Comparison of ENCODE assay signal across 8 cellular contexts in the genomic region with DNA sequence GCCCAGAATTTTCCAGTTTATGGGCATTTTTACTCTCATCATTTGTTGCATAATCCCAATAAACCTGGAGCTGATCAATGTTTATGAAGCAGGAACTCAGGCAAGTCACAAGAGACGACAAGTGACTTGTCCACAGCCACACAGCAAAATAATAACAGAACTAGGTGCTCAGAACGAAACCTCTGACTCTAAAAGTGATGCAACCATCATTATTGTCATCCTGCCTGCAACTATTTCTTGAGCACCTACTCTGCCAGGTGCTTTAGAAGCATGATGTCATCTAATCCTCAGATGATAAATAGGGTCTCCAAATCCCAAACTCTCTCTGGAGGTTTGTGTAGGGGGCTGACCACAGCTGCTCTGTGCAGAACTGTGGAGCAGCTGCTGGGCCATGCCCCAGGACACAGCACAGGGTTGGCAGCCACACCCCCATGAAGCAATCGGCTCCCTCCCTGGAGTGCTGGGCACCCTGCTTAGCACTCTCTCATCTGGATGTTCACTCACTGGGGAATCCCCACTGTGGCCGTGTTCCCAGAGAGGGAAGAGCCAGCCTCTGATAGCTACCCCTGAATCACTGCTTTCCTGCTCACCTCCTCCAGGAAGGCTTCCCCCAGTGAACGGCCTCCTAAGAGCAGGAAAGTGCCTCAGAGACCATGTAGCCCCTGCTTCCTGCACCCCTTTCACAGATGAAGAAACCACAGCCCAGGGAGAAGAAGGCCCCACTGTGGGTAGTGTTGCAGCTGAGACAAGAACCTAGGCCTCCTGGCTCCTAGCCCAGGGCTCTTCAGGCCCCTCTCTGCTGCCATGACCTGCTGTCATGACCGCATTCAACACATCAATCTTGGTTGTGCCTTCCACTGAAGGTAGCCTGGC. TPM values are rescaled to one million over a fixed set of nuclear protein-coding genes. Genes with fewer than 3 reads are reported as not detected.
A peak's percentile ranks its signal among the peaks of the same experiment; 100 is the strongest.
DNase-seq lines count a peak whose midpoint lies in the region; ATAC-seq and TF ChIP-seq lines count a peak whose summit lies in the region.

No MANE protein-coding gene starts in this region.

- H3K9me3 Mint-ChIP-seq in type B pancreatic cell (no peaks in the 10 kb centered on the region), neural progenitor cell (no peaks in the 10 kb centered on the region)

- no peaks in the 10 kb centered on the region for H3K36me3 ChIP-seq in PC-3 (ENCODE audit: low read depth, low read length)
- no peaks in the 10 kb centered on the region for H3K36me3 ChIP-seq in neural progenitor cell
- H3K36me3 ChIP-seq in BE2C, result no peaks in the 10 kb centered on the region

- H3K36me3 Mint-ChIP-seq in type B pancreatic cell, result no peaks in the 10 kb centered on the region
- H3K36me3 Mint-ChIP-seq in neural progenitor cell, result no peaks in the 10 kb centered on the region

- H3K4me1 ChIP-seq in PC-3 (ENCODE audit: insufficient read depth, low read length) (peaks cover 65% of the 10 kb centered on the region), neural progenitor cell (no peaks in the 10 kb centered on the region), BE2C (no peaks in the 10 kb centered on the region)

- intact Hi-C loops in PC-3 (cut with micrococcal nuclease), result loop anchor here (10.0 kb wide), 1 partner anchor 394 kb away; a partner anchor contains a TSS

- peak overlapping the region; percentile 82 for H3K27ac Mint-ChIP-seq in type B pancreatic cell
- no peak overlapping the region for H3K27ac Mint-ChIP-seq in neural progenitor cell

- CTCF ChIA-PET in PC-3 (lab: Charles Lee), result no interaction called here

- H3K4me1 Mint-ChIP-seq in type B pancreatic cell (ENCODE audit: unreplicated experiment) (peaks cover 9% of the 10 kb centered on the region), neural progenitor cell (peaks cover 19% of the 10 kb centered on the region)

- no peaks in the 10 kb centered on the region for H3K27me3 ChIP-seq in PC-3 (ENCODE audit: low read length)
- H3K27me3 ChIP-seq in neural progenitor cell, result peaks cover 27% of the 10 kb centered on the region
- H3K27me3 ChIP-seq in BE2C, result no peaks in the 10 kb centered on the region

- H3F3A ChIP-seq in PC-3 (ENCODE audit: low read length, unreplicated experiment), result peaks cover 8% of the 10 kb centered on the region
- no peaks in the 10 kb centered on the region for H3F3A ChIP-seq in neural progenitor cell (ENCODE audit: low read depth)

- peak; percentile 33 for DNase-seq in AG10803 (ENCODE audit: low read depth)
- DNase-seq in PC-3, result no peak
- peak; percentile 49 for DNase-seq in fibroblast of mammary gland (ENCODE audit: low read depth)
- DNase-seq in type B pancreatic cell (ENCODE audit: extremely low spot score, unreplicated experiment), result no peak
- DNase-seq in neural progenitor cell (ENCODE audit: low spot score), result no peak
- DNase-seq in LoVo (ENCODE audit: low spot score), result no peak
- DNase-seq in BE2C, result no peak

- peaks cover 17% of the 10 kb centered on the region for H3K27me3 Mint-ChIP-seq in type B pancreatic cell
- H3K27me3 Mint-ChIP-seq in neural progenitor cell (ENCODE audit: insufficient read depth, low read depth), result peaks cover 3% of the 10 kb centered on the region

- H4K20me1 ChIP-seq in PC-3 (ENCODE audit: low read length) (no peaks in the 10 kb centered on the region), neural progenitor cell (ENCODE audit: low read depth) (no peaks in the 10 kb centered on the region)

- peak; percentile 35 for ATAC-seq in GM19395 (IDR thresholded peaks at IDR 0.05; ENCODE audit: unreplicated experiment)
- no peak for ATAC-seq in PC-3

- peak overlapping the region; percentile 87 for H3K4me2 ChIP-seq in PC-3 (ENCODE audit: low read length)
- H3K4me2 ChIP-seq in neural progenitor cell, result no peak overlapping the region

- no peaks in the 10 kb centered on the region for H3K9me2 ChIP-seq in PC-3 (replicated peaks; ENCODE audit: low read length)

- BruUV-seq in PC-3 (replicated peaks; lab: Mats Ljungman, UMichigan), result no TSS peak

- no peak overlapping the region for H3K4me3 ChIP-seq in AG10803 (ENCODE audit: low read length)
- H3K4me3 ChIP-seq in PC-3 (ENCODE audit: low read length), result peak overlapping the region; percentile 74
- H3K4me3 ChIP-seq in fibroblast of mammary gland (ENCODE audit: control insufficient read depth, low read depth, low read length), result no peak overlapping the region
- no peak overlapping the region for H3K4me3 ChIP-seq in neural progenitor cell
- H3K4me3 ChIP-seq in BE2C (ENCODE audit: low read depth, low read length), result no peak overlapping the region

- H3K27ac ChIP-seq in PC-3 (ENCODE audit: low read length) (no peak overlapping the region), neural progenitor cell (no peak overlapping the region)

- no peaks in the 10 kb centered on the region for H3K9me3 ChIP-seq in PC-3 (ENCODE audit: low read length)
- H3K9me3 ChIP-seq in neural progenitor cell (ENCODE audit: low read depth), result no peaks in the 10 kb centered on the region
- no peaks in the 10 kb centered on the region for H3K9me3 ChIP-seq in BE2C

- H3K9ac ChIP-seq in PC-3 (ENCODE audit: low read length), result no peak overlapping the region
- H3K9ac ChIP-seq in neural progenitor cell, result no peak overlapping the region

- H2AFZ ChIP-seq in PC-3 (ENCODE audit: low read length), result no peak overlapping the region
- no peak overlapping the region for H2AFZ ChIP-seq in neural progenitor cell (replicated peaks)

- H3K79me2 ChIP-seq in PC-3 (ENCODE audit: low read length), result peaks cover 47% of the 10 kb centered on the region
- H3K79me2 ChIP-seq in neural progenitor cell (ENCODE audit: low read depth), result no peaks in the 10 kb centered on the region

- peak overlapping the region; percentile 79 for H3K4me3 Mint-ChIP-seq in type B pancreatic cell
- no peak overlapping the region for H3K4me3 Mint-ChIP-seq in neural progenitor cell

- TF ChIP-seq CTCF in AG10803 (conservative IDR thresholded peaks at IDR 0.05; ENCODE audit: low read length), result no peak
- no peak for TF ChIP-seq CTCF in PC-3 (conservative IDR thresholded peaks at IDR 0.05; ENCODE audit: low read depth, low read length)
- TF ChIP-seq CTCF in fibroblast of mammary gland (conservative IDR thresholded peaks at IDR 0.05; ENCODE audit: control insufficient read depth, insufficient read depth, low read depth, low read length), result no peak
- TF ChIP-seq CTCF in type B pancreatic cell (conservative IDR thresholded peaks at IDR 0.05), result no peak
- TF ChIP-seq CTCF in neural progenitor cell (IDR thresholded peaks at IDR 0.05), result no peak
- no peak for TF ChIP-seq CTCF in BE2C (IDR thresholded peaks at IDR 0.05; ENCODE audit: low read depth, low read length)

- POLR2A ChIA-PET in PC-3 (lab: Charles Lee; ENCODE audit: unreplicated experiment), result no interaction called here

RNA-seq across cellular contexts. Expression of a gene that starts 2.1 kb away (rescaled TPM):
- total RNA-seq in PC-3 (2014; rRNA removed) (21.8 and 31.3 TPM in 2 replicates), type B pancreatic cell (ENCODE audit: low replicate concordance) (7.0 and 12.4 TPM in 2 replicates), neural progenitor cell (ENCODE audit: low replicate concordance) (not detected in 2 replicates)
- not detected for polyA plus RNA-seq in BE2C (2012; ENCODE audit: insufficient read depth, insufficient read length, low read depth)

RNA-seq across cellular contexts. Expression of a gene that starts 34.7 kb away (rescaled TPM):
- 3.5 and 5.0 TPM in 2 replicates for total RNA-seq in PC-3 (2014; rRNA removed)
- total RNA-seq in type B pancreatic cell (ENCODE audit: low replicate concordance), result 9.5 and 10.2 TPM in 2 replicates
- 5.4 and 11.0 TPM in 2 replicates for total RNA-seq in neural progenitor cell (ENCODE audit: low replicate concordance)
- 17.2 TPM for polyA plus RNA-seq in BE2C (2012; ENCODE audit: insufficient read depth, insufficient read length, low read depth)

Comparison
In these comparisons a context has a peak if more than half of its experiments do, and no peak if none do; other contexts are left out.
1. DNase-seq: peak in AG10803 (single experiment) and fibroblast of mammary gland (single experiment); none in PC-3 (single experiment), type B pancreatic cell (single experiment), neural progenitor cell (single experiment), LoVo (single experiment) and BE2C (single experiment).